17 cellular contexts compared by ENCODE assay signal in genomic region chr7:152344253-152344652, GRCh38.
A peak's percentile ranks its signal among the peaks of the same experiment; 100 is the strongest.
DNase-seq lines count a peak whose midpoint lies in the region; ATAC-seq and TF ChIP-seq lines count a peak whose summit lies in the region.
"Had no signal": no experiment of that assay in that cellular context is flagged by ENCODE, and none has a peak within 500 bp of the region (broad histone marks: within the 10 kb centered on the region; RNA-seq: fewer than 3 reads in every experiment).

No MANE protein-coding gene starts in this region.

- H3K27ac Mint-ChIP-seq in activated naive CD8-positive, alpha-beta T cell treated with anti-CD3 and anti-CD28 coated beads, Interleukin-2, amount 50 U/mL, for 24 hours = no peak overlapping the region
- H3K27ac Mint-ChIP-seq in activated naive CD8-positive, alpha-beta T cell treated with anti-CD3 and anti-CD28 coated beads for 36 hours = no peak overlapping the region
- H3K27ac Mint-ChIP-seq in activated T-helper 1 cell treated with anti-CD3 and anti-CD28 coated beads, Interleukin-12 subunit alpha, Interleukin-12 subunit beta, Interleukin-2, Interleukin-4 antibody, amounts not matched to agents 30 ng/mL and 10 ng/mL and 1 ng/mL, durations not matched to agents 14 hours and 24 hours and 36 hours = peak overlapping the region; percentile 34
- peak overlapping the region; percentile 31 for H3K27ac Mint-ChIP-seq in stimulated activated naive CD8-positive, alpha-beta T cell treated with anti-CD3 and anti-CD28 coated beads, Interleukin-15, Interleukin-2, amounts not matched to agents 100 ng/mL and 50 ng/mL, for 24 hours

- peaks cover 26% of the 10 kb centered on the region for H3K4me1 Mint-ChIP-seq in activated naive CD8-positive, alpha-beta T cell treated with anti-CD3 and anti-CD28 coated beads, Interleukin-2, amount 50 U/mL, for 24 hours
- peaks cover 26% of the 10 kb centered on the region for H3K4me1 Mint-ChIP-seq in activated naive CD8-positive, alpha-beta T cell treated with anti-CD3 and anti-CD28 coated beads for 36 hours
- peaks cover 15% of the 10 kb centered on the region for H3K4me1 Mint-ChIP-seq in activated T-helper 1 cell treated with anti-CD3 and anti-CD28 coated beads, Interleukin-12 subunit alpha, Interleukin-12 subunit beta, Interleukin-2, Interleukin-4 antibody, amounts not matched to agents 30 ng/mL and 10 ng/mL and 1 ng/mL, durations not matched to agents 14 hours and 24 hours and 36 hours (ENCODE audit: low read depth)
- H3K4me1 Mint-ChIP-seq in stimulated activated naive CD8-positive, alpha-beta T cell treated with anti-CD3 and anti-CD28 coated beads, Interleukin-15, Interleukin-2, amounts not matched to agents 100 ng/mL and 50 ng/mL, for 24 hours (ENCODE audit: low read depth) = peaks cover 36% of the 10 kb centered on the region

- peaks cover 13% of the 10 kb centered on the region for H3K9me3 Mint-ChIP-seq in activated naive CD8-positive, alpha-beta T cell treated with anti-CD3 and anti-CD28 coated beads, Interleukin-2, amount 50 U/mL, for 24 hours
- peaks cover 15% of the 10 kb centered on the region for H3K9me3 Mint-ChIP-seq in activated naive CD8-positive, alpha-beta T cell treated with anti-CD3 and anti-CD28 coated beads for 36 hours
- H3K9me3 Mint-ChIP-seq in activated T-helper 1 cell treated with anti-CD3 and anti-CD28 coated beads, Interleukin-12 subunit alpha, Interleukin-12 subunit beta, Interleukin-2, Interleukin-4 antibody, amounts not matched to agents 30 ng/mL and 10 ng/mL and 1 ng/mL, durations not matched to agents 14 hours and 24 hours and 36 hours = peaks cover 8% of the 10 kb centered on the region
- peaks cover 5% of the 10 kb centered on the region for H3K9me3 Mint-ChIP-seq in stimulated activated naive CD8-positive, alpha-beta T cell treated with anti-CD3 and anti-CD28 coated beads, Interleukin-15, Interleukin-2, amounts not matched to agents 100 ng/mL and 50 ng/mL, for 24 hours

- no peak for TF ChIP-seq CTCF in omental fat pad (IDR thresholded peaks at IDR 0.05)

- H3K27me3 Mint-ChIP-seq in activated naive CD8-positive, alpha-beta T cell treated with anti-CD3 and anti-CD28 coated beads, Interleukin-2, amount 50 U/mL, for 24 hours = no peaks in the 10 kb centered on the region
- no peaks in the 10 kb centered on the region for H3K27me3 Mint-ChIP-seq in activated naive CD8-positive, alpha-beta T cell treated with anti-CD3 and anti-CD28 coated beads for 36 hours
- no peaks in the 10 kb centered on the region for H3K27me3 Mint-ChIP-seq in activated T-helper 1 cell treated with anti-CD3 and anti-CD28 coated beads, Interleukin-12 subunit alpha, Interleukin-12 subunit beta, Interleukin-2, Interleukin-4 antibody, amounts not matched to agents 30 ng/mL and 10 ng/mL and 1 ng/mL, durations not matched to agents 14 hours and 24 hours and 36 hours (ENCODE audit: insufficient read depth)
- no peaks in the 10 kb centered on the region for H3K27me3 Mint-ChIP-seq in stimulated activated naive CD8-positive, alpha-beta T cell treated with anti-CD3 and anti-CD28 coated beads, Interleukin-15, Interleukin-2, amounts not matched to agents 100 ng/mL and 50 ng/mL, for 24 hours
- H3K27me3 Mint-ChIP-seq: activated B cell treated with CpG ODN at 0.5 μM for 24 hours; CD4-positive, alpha-beta memory T cell had no signal

- DNase-seq in activated naive CD8-positive, alpha-beta T cell treated with anti-CD3 and anti-CD28 coated beads, Interleukin-2, amount 50 U/mL, for 24 hours = no peak
- DNase-seq in activated naive CD8-positive, alpha-beta T cell treated with anti-CD3 and anti-CD28 coated beads for 36 hours = no peak
- no peak for DNase-seq in activated T-helper 1 cell treated with anti-CD3 and anti-CD28 coated beads, Interleukin-12 subunit alpha, Interleukin-12 subunit beta, Interleukin-2, Interleukin-4 antibody, amounts not matched to agents 30 ng/mL and 10 ng/mL and 1 ng/mL, durations not matched to agents 14 hours and 24 hours and 36 hours (ENCODE audit: low spot score)
- DNase-seq in RPMI8226 = no peak
- DNase-seq in omental fat pad (ENCODE audit: low spot score) = no peak
- no peak for DNase-seq in NCI-H1436 (lab: John Stamatoyannopoulos, UW)
- DNase-seq: activated B cell treated with CpG ODN at 0.5 μM for 24 hours; activated CD8-positive, alpha-beta memory T cell treated with anti-CD3 and anti-CD28 coated beads, Interleukin-2, amount 50 U/mL, for 4 hours; CD4-positive, alpha-beta memory T cell; central memory CD4-positive, alpha-beta T cell; foreskin melanocyte; left ventricle myocardium superior; NCI-H2171; NCI-H774; T-helper 1 cell had no signal

- intact Hi-C loops in activated T-helper 1 cell treated with anti-CD3 and anti-CD28 coated beads, Interleukin-12 subunit alpha, Interleukin-12 subunit beta, Interleukin-2, Interleukin-4 antibody, amounts not matched to agents 30 ng/mL and 10 ng/mL and 1 ng/mL, durations not matched to agents 14 hours and 24 hours and 36 hours (cut with micrococcal nuclease) = no loop called here

- ATAC-seq in activated naive CD8-positive, alpha-beta T cell treated with anti-CD3 and anti-CD28 coated beads, Interleukin-2, amount 50 U/mL, for 24 hours = peak; percentile 61
- ATAC-seq in HG02852 (IDR thresholded peaks at IDR 0.05; ENCODE audit: unreplicated experiment) (peak; percentile 60), omental fat pad (ENCODE audit: low FRiP score) (no peak)
- ATAC-seq: left ventricle myocardium superior had no signal

- peaks cover 25% of the 10 kb centered on the region for H3K36me3 Mint-ChIP-seq in activated naive CD8-positive, alpha-beta T cell treated with anti-CD3 and anti-CD28 coated beads, Interleukin-2, amount 50 U/mL, for 24 hours (ENCODE audit: low read depth)
- H3K36me3 Mint-ChIP-seq in activated naive CD8-positive, alpha-beta T cell treated with anti-CD3 and anti-CD28 coated beads for 36 hours = peaks cover 31% of the 10 kb centered on the region
- H3K36me3 Mint-ChIP-seq in activated T-helper 1 cell treated with anti-CD3 and anti-CD28 coated beads, Interleukin-12 subunit alpha, Interleukin-12 subunit beta, Interleukin-2, Interleukin-4 antibody, amounts not matched to agents 30 ng/mL and 10 ng/mL and 1 ng/mL, durations not matched to agents 14 hours and 24 hours and 36 hours (ENCODE audit: low read depth) = peaks cover 19% of the 10 kb centered on the region
- H3K36me3 Mint-ChIP-seq in stimulated activated naive CD8-positive, alpha-beta T cell treated with anti-CD3 and anti-CD28 coated beads, Interleukin-15, Interleukin-2, amounts not matched to agents 100 ng/mL and 50 ng/mL, for 24 hours (ENCODE audit: low read depth) = peaks cover 35% of the 10 kb centered on the region

- H3K4me3 Mint-ChIP-seq in activated naive CD8-positive, alpha-beta T cell treated with anti-CD3 and anti-CD28 coated beads, Interleukin-2, amount 50 U/mL, for 24 hours = no peak overlapping the region
- no peak overlapping the region for H3K4me3 Mint-ChIP-seq in activated naive CD8-positive, alpha-beta T cell treated with anti-CD3 and anti-CD28 coated beads for 36 hours
- H3K4me3 Mint-ChIP-seq in activated T-helper 1 cell treated with anti-CD3 and anti-CD28 coated beads, Interleukin-12 subunit alpha, Interleukin-12 subunit beta, Interleukin-2, Interleukin-4 antibody, amounts not matched to agents 30 ng/mL and 10 ng/mL and 1 ng/mL, durations not matched to agents 14 hours and 24 hours and 36 hours = no peak overlapping the region
- no peak overlapping the region for H3K4me3 Mint-ChIP-seq in stimulated activated naive CD8-positive, alpha-beta T cell treated with anti-CD3 and anti-CD28 coated beads, Interleukin-15, Interleukin-2, amounts not matched to agents 100 ng/mL and 50 ng/mL, for 24 hours
- H3K4me3 Mint-ChIP-seq: activated B cell treated with CpG ODN at 0.5 μM for 24 hours had no signal

Comparison
In these comparisons a context has a peak if more than half of its experiments do, and no peak if none do; other contexts are left out.
1. H3K27ac Mint-ChIP-seq: peak in activated T-helper 1 cell treated with anti-CD3 and anti-CD28 coated beads, Interleukin-12 subunit alpha, Interleukin-12 subunit beta, Interleukin-2, Interleukin-4 antibody, amounts not matched to agents 30 ng/mL and 10 ng/mL and 1 ng/mL, durations not matched to agents 14 hours and 24 hours and 36 hours (single experiment) and stimulated activated naive CD8-positive, alpha-beta T cell treated with anti-CD3 and anti-CD28 coated beads, Interleukin-15, Interleukin-2, amounts not matched to agents 100 ng/mL and 50 ng/mL, for 24 hours (single experiment); none in activated naive CD8-positive, alpha-beta T cell treated with anti-CD3 and anti-CD28 coated beads, Interleukin-2, amount 50 U/mL, for 24 hours (single experiment) and activated naive CD8-positive, alpha-beta T cell treated with anti-CD3 and anti-CD28 coated beads for 36 hours (single experiment).